18 cellular contexts compared by ENCODE assay signal in the genomic region with DNA sequence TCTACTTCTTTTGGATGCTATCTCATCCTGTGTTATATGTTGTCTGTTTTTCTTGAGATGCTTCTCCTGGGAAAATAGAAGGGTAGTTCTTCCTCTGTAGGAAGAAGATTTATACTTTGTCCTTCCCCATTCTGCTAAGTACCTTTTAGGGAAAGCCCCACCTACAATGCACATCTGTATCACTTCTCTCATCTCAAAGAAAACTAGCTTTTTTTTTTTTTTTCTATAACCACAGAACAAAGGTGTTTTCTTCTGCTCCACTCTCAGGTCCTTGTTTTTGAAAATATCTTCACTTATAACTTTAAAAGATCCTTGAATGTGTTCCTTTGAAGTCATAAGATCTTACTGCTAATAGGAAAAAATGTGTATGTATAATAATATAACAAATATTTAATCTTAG. TPM values are rescaled to one million over a fixed set of nuclear protein-coding genes. Genes with fewer than 3 reads are reported as not detected.
DNase-seq lines count a peak whose midpoint lies in the region; ATAC-seq, FAIRE-seq and TF ChIP-seq lines count a peak whose summit lies in the region.
"Had no signal": no experiment of that assay in that cellular context is flagged by ENCODE, and none has a peak within 500 bp of the region (broad histone marks: within the 10 kb centered on the region; RNA-seq: fewer than 3 reads in every experiment).

No MANE protein-coding gene starts in this region.

- no TSS peak for BruUV-seq in HepG2 (replicated peaks; lab: Mats Ljungman, UMichigan)

- ATAC-seq in GM18858 (IDR thresholded peaks at IDR 0.05; ENCODE audit: unreplicated experiment), result peak; percentile 53
- peak; percentile 48 for ATAC-seq in GM21723 (IDR thresholded peaks at IDR 0.05; ENCODE audit: unreplicated experiment)
- no peak for ATAC-seq in GM19324 (IDR thresholded peaks at IDR 0.05; ENCODE audit: low FRiP score, unreplicated experiment)
- no peak for ATAC-seq in HepG2
- ATAC-seq: GM23338, HCT116 had no signal

- H3K4me3 ChIP-seq in HepG2 (replicated peaks in 1 of 3; ENCODE audit: insufficient read depth in 1 of 3, low read depth in 2 of 3, low read length in 3 of 3), result no peak overlapping the region
- H3K4me3 ChIP-seq: GM23338 had no signal

- H2AFZ ChIP-seq in HepG2 (ENCODE audit: low read length), result no peak overlapping the region
- H2AFZ ChIP-seq: GM23338 had no signal

- H3K4me1 ChIP-seq in HepG2 (ENCODE audit: insufficient read depth, low read length), result no peaks in the 10 kb centered on the region

- no peaks in the 10 kb centered on the region for H3K27me3 ChIP-seq in HepG2 (ENCODE audit: control insufficient read depth in 1 of 2, insufficient read depth in 2 of 2, low read length in 2 of 2)

- CTCF ChIA-PET in HepG2 (lab: Yijun Ruan, JAX; ENCODE audit: low intra/inter-chr PET ratio, low total read pairs), result no interaction called here

- POLR2A ChIA-PET in HepG2 (lab: Yijun Ruan, JAX), result no interaction called here

- TF ChIP-seq RAD21 in HepG2 (CRISPR knock-in tag; IDR thresholded peaks at IDR 0.05), result no peak

- in situ Hi-C loops in HepG2 (cut with HindIII; ENCODE audit: extremely low pct_ligation_motif_present, low pct_unique_long_range_greater_than_20kb), result no loop called here

- TF ChIP-seq CTCF in HepG2 (CRISPR knock-in tag; IDR thresholded peaks at IDR 0.05), result no peak

- no peak overlapping the region for H3K9ac ChIP-seq in HepG2 (ENCODE audit: insufficient read depth, low read depth, low read length)

- H4K20me1 ChIP-seq in HepG2 (ENCODE audit: insufficient read depth, low read length), result no peaks in the 10 kb centered on the region

- TF ChIP-seq EP300 in HepG2 (IDR thresholded peaks at IDR 0.05; ENCODE audit: low read depth in 2 of 2, low read length in 2 of 2), result no peak
- no peak for TF ChIP-seq EP300 in HepG2 (CRISPR knock-in tag; IDR thresholded peaks at IDR 0.05; ENCODE audit: borderline replicate concordance)

- DNase-seq in frontal cortex (ENCODE audit: low spot score in 2 of 2), result no peak
- no peak for DNase-seq in NK-92 treated with Interleukin-12 subunit alpha and Interleukin-12 subunit beta, amount 100 ng/mL, for 24 hours (lab: John Stamatoyannopoulos, UW)
- no peak for DNase-seq in HepG2 (ENCODE audit: low spot score)
- DNase-seq: C1 segment of cervical spinal cord; Calu3; CD4-positive, alpha-beta memory T cell; COR-L47; DMS53; DMS79 treated with DMSO at 0.1 percent for 48 hours; GF-D8; H9 had no signal

- no peak overlapping the region for H3K4me2 ChIP-seq in HepG2 (ENCODE audit: low read depth, low read length)
- H3K4me2 ChIP-seq: GM23338 had no signal

- no peaks in the 10 kb centered on the region for H3K9me3 ChIP-seq in HepG2 (ENCODE audit: low read length)

- no peaks in the 10 kb centered on the region for H3K79me2 ChIP-seq in HepG2 (ENCODE audit: insufficient read depth, low read length)

- H3K36me3 ChIP-seq in HepG2 (replicated peaks in 1 of 2; ENCODE audit: control insufficient read depth in 1 of 2, insufficient read depth in 2 of 2, low read length in 2 of 2), result no peaks in the 10 kb centered on the region; a peak in 1 of 5 replicates

- FAIRE-seq in frontal cortex (lab: Jason Lieb, UNC) (peak; percentile 8), HepG2 (lab: Jason Lieb, UNC) (no peak)
- FAIRE-seq: GM18507, GM19239 had no signal

- H3K27ac ChIP-seq in HepG2 (ENCODE audit: extremely low read length, insufficient read depth, low read length), result no peak overlapping the region

- TF ChIP-seq POLR2A in HepG2 (IDR thresholded peaks at IDR 0.05; ENCODE audit: insufficient read depth in 1 of 2, low read depth in 2 of 2, low read length in 2 of 2), result no peak

- intact Hi-C loops in HepG2 (cut with micrococcal nuclease; ENCODE audit: unreplicated experiment), result no loop called here

TF ChIP-seq in HepG2, 621 proteins besides CTCF, POLR2A, EP300 and RAD21:
- TF ChIP-seq ZNF496 (CRISPR knock-in tag; IDR thresholded peaks at IDR 0.05; ENCODE audit: insufficient replicate concordance), result no peak

RNA-seq across cellular contexts. Expression of a gene that starts 30.8 kb away (rescaled TPM):
- total RNA-seq in frontal cortex, result 4.5 TPM
- total RNA-seq in HepG2 (2016; rRNA removed; fragmentation: Illumina TruSeq; extraction: Trizol), result 9.1 and 32.6 TPM in 2 replicates
- total RNA-seq in HepG2 (2016; cell fraction: cytosol; rRNA removed; fragmentation: Illumina TruSeq; extraction: Trizol; ENCODE audit: low read depth), result 22.5 and 30.6 TPM in 2 replicates
- total RNA-seq in HepG2 (2016; cell fraction: insoluble cytoplasmic fraction; rRNA removed; fragmentation: Illumina TruSeq; extraction: Trizol), result 9.9 and 25.9 TPM in 2 replicates
- total RNA-seq in HepG2 (2016; cell fraction: membrane; rRNA removed; fragmentation: Illumina TruSeq; extraction: Trizol), result 11.8 and 12.1 TPM in 2 replicates
- total RNA-seq in HepG2 (2016; cell fraction: nucleus; rRNA removed; fragmentation: Illumina TruSeq; extraction: Trizol), result 77.0 and 86.0 TPM in 2 replicates
- 10.2 and 14.9 TPM in 2 replicates for polyA plus RNA-seq in HepG2 (2011; rRNA removed)
- 1.2 and 1.3 TPM in 2 replicates for polyA plus RNA-seq in HepG2 (2011; cell fraction: cytosol; rRNA removed)
- 48.3 and 49.7 TPM in 2 replicates for polyA plus RNA-seq in HepG2 (2011; cell fraction: nucleus; rRNA removed)
- polyA plus RNA-seq in HepG2 (2012), result 5.8 and 13.7 TPM in 2 replicates
- 1.1 and 1.8 TPM in 2 replicates for polyA plus RNA-seq in HepG2 (2016; cell fraction: cytosol; fragmentation: Illumina TruSeq; extraction: Trizol; ENCODE audit: low read depth)
- polyA plus RNA-seq in HepG2 (2016; cell fraction: insoluble cytoplasmic fraction; fragmentation: Illumina TruSeq; extraction: Trizol; ENCODE audit: low read depth), result 7.3 and 7.7 TPM in 2 replicates
- 2.2 and 2.5 TPM in 2 replicates for polyA plus RNA-seq in HepG2 (2016; cell fraction: membrane; fragmentation: Illumina TruSeq; extraction: Trizol; ENCODE audit: low read depth)
- polyA plus RNA-seq in HepG2 (2016; cell fraction: nucleus; fragmentation: Illumina TruSeq; extraction: Trizol; ENCODE audit: insufficient read depth, low read depth), result 87.9 and 102 TPM in 2 replicates
- polyA minus RNA-seq in HepG2 (2011; rRNA and poly(A)+ RNA removed; ENCODE audit: low replicate concordance), result 4.6 and 8.0 TPM in 2 replicates
- 2.0 and 2.3 TPM in 2 replicates for polyA minus RNA-seq in HepG2 (2011; cell fraction: cytosol; rRNA and poly(A)+ RNA removed)
- polyA minus RNA-seq in HepG2 (2011; cell fraction: nucleus; rRNA and poly(A)+ RNA removed), result 85.5 and 85.6 TPM in 2 replicates
- polyA plus RNA-seq: CD4-positive, alpha-beta memory T cell had no signal

Comparison
In these comparisons a context has a peak if more than half of its experiments do, and no peak if none do; other contexts are left out.
1. ATAC-seq: peak in GM18858 (single experiment) and GM21723 (single experiment); none in GM19324 (single experiment) and HepG2 (single experiment).